In genomic region chr2:168470880-168471475, GRCh38 we compare ENCODE assay signal across 9 cellular contexts. TPM values are rescaled to one million over a fixed set of nuclear protein-coding genes. Genes with fewer than 3 reads are reported as not detected.
DNase-seq lines count a peak whose midpoint lies in the region; ATAC-seq and TF ChIP-seq lines count a peak whose summit lies in the region.
"Had no signal": no experiment of that assay in that cellular context is flagged by ENCODE, and none has a peak within 500 bp of the region (broad histone marks: within the 10 kb centered on the region; RNA-seq: fewer than 3 reads in every experiment).

No MANE protein-coding gene starts in this region.

- ATAC-seq in Right ventricle myocardium superior (ENCODE audit: poor library complexity) = peak; percentile 30
- peak; percentile 24 for ATAC-seq in HG02759 (IDR thresholded peaks at IDR 0.05; ENCODE audit: unreplicated experiment)
- peak; percentile 87 for ATAC-seq in WTC11
- ATAC-seq in GM21526 (IDR thresholded peaks at IDR 0.05; ENCODE audit: low FRiP score, unreplicated experiment) = no peak
- ATAC-seq in natural killer cell treated with Interleukin-12 subunit alpha and Interleukin-12 subunit beta and Interleukin-15 and Interleukin-18, amount 100 ng/mL, for 72 hours = no peak

- peaks cover 64% of the 10 kb centered on the region for H3K4me1 Mint-ChIP-seq in WTC11
- H3K4me1 Mint-ChIP-seq in type B pancreatic cell (ENCODE audit: unreplicated experiment) = peaks cover 43% of the 10 kb centered on the region
- H3K4me1 Mint-ChIP-seq in natural killer cell treated with Interleukin-12 subunit alpha and Interleukin-12 subunit beta and Interleukin-15 and Interleukin-18, amount 100 ng/mL, for 72 hours (ENCODE audit: low read depth in 2 of 2) = peaks cover 37 to 47% of the 10 kb centered on the region in 2 donors

- CTCF ChIA-PET in WTC11 (lab: Charles Lee) = interaction anchor here (0.9 to 1.6 kb wide), 4 partner anchors 13 to 227 kb away, joined by 3 to 9 read pairs (median 4); no protein-coding TSS in a partner anchor

- peaks cover 30% of the 10 kb centered on the region for H3K27me3 Mint-ChIP-seq in WTC11 (ENCODE audit: low read depth)
- no peaks in the 10 kb centered on the region for H3K27me3 Mint-ChIP-seq in type B pancreatic cell
- H3K27me3 Mint-ChIP-seq in natural killer cell treated with Interleukin-12 subunit alpha and Interleukin-12 subunit beta and Interleukin-15 and Interleukin-18, amount 100 ng/mL, for 72 hours = no peaks in the 10 kb centered on the region

- intact Hi-C loops in Right ventricle myocardium superior (cut with DNase I) (no loop called here), cardiac septum (cut with DNase I) (no loop called here), posterior cingulate gyrus (cut with DNase I) (no loop called here)

- no peak for TF ChIP-seq CTCF in WTC11 (IDR thresholded peaks at IDR 0.05)
- no peak for TF ChIP-seq CTCF in type B pancreatic cell (conservative IDR thresholded peaks at IDR 0.05)

- H3K36me3 Mint-ChIP-seq in WTC11 (no peaks in the 10 kb centered on the region), type B pancreatic cell (peaks cover 13% of the 10 kb centered on the region)
- H3K36me3 Mint-ChIP-seq in natural killer cell treated with Interleukin-12 subunit alpha and Interleukin-12 subunit beta and Interleukin-15 and Interleukin-18, amount 100 ng/mL, for 72 hours = no peaks in the 10 kb centered on the region

- no peak overlapping the region for H3K4me3 Mint-ChIP-seq in WTC11
- H3K4me3 Mint-ChIP-seq in type B pancreatic cell = no peak overlapping the region
- H3K4me3 Mint-ChIP-seq in natural killer cell treated with Interleukin-12 subunit alpha and Interleukin-12 subunit beta and Interleukin-15 and Interleukin-18, amount 100 ng/mL, for 72 hours = no peak overlapping the region

- no peak for DNase-seq in Right ventricle myocardium superior
- DNase-seq in cardiac septum (ENCODE audit: low spot score) = no peak
- no peak for DNase-seq in WTC11 (ENCODE audit: low spot score)
- no peak for DNase-seq in type B pancreatic cell (ENCODE audit: extremely low spot score, unreplicated experiment)
- DNase-seq in natural killer cell treated with Interleukin-12 subunit alpha and Interleukin-12 subunit beta and Interleukin-15 and Interleukin-18, amount 100 ng/mL, for 72 hours (ENCODE audit: low spot score) = no peak
- DNase-seq in posterior cingulate gyrus = no peak
- DNase-seq: effector memory CD4-positive, alpha-beta T cell had no signal

- H3K9me3 Mint-ChIP-seq in WTC11 (no peaks in the 10 kb centered on the region), type B pancreatic cell (no peaks in the 10 kb centered on the region)
- H3K9me3 Mint-ChIP-seq in natural killer cell treated with Interleukin-12 subunit alpha and Interleukin-12 subunit beta and Interleukin-15 and Interleukin-18, amount 100 ng/mL, for 72 hours = no peaks in the 10 kb centered on the region

- H3K27ac Mint-ChIP-seq in WTC11 (no peak overlapping the region), type B pancreatic cell (peak overlapping the region; percentile 57)
- peak overlapping the region in 1 of 2 donors; percentile 22 for H3K27ac Mint-ChIP-seq in natural killer cell treated with Interleukin-12 subunit alpha and Interleukin-12 subunit beta and Interleukin-15 and Interleukin-18, amount 100 ng/mL, for 72 hours

- POLR2A ChIA-PET in WTC11 (lab: Charles Lee) = interaction anchor here (1.2 kb wide), 1 partner anchor 11 kb away, joined by 3 read pairs; no protein-coding TSS in a partner anchor

TF ChIP-seq in WTC11, 78 proteins besides CTCF, POLR2A, EP300 and RAD21:
- TF ChIP-seq RORB (CRISPR knock-in tag; IDR thresholded peaks at IDR 0.05) (no peak), RELA (CRISPR knock-in tag; IDR thresholded peaks at IDR 0.05; ENCODE audit: borderline replicate concordance) (no peak), ZMAT4 (CRISPR knock-in tag; IDR thresholded peaks at IDR 0.05) (no peak), ZNF219 (CRISPR knock-in tag; IDR thresholded peaks at IDR 0.05; ENCODE audit: borderline replicate concordance) (no peak), ELF4 (CRISPR knock-in tag; IDR thresholded peaks at IDR 0.05; ENCODE audit: low read depth) (no peak), HMGXB4 (CRISPR knock-in tag; IDR thresholded peaks at IDR 0.05) (no peak), NR1H2 (CRISPR knock-in tag; IDR thresholded peaks at IDR 0.05) (no peak), ZSCAN18 (CRISPR knock-in tag; IDR thresholded peaks at IDR 0.05) (no peak), PREB (CRISPR knock-in tag; IDR thresholded peaks at IDR 0.05; ENCODE audit: borderline replicate concordance) (no peak), ATF6 (CRISPR knock-in tag; IDR thresholded peaks at IDR 0.05) (no peak)

RNA-seq across cellular contexts. Expression of gene CERS6, which starts 14.9 kb away (rescaled TPM):
- 66.7 TPM for total RNA-seq in Right ventricle myocardium superior
- total RNA-seq in cardiac septum = 58.6 TPM
- total RNA-seq in WTC11 (2021) = 16.0 to 17.3 TPM (median 16.6 TPM) in 3 replicates
- 36.9 and 43.0 TPM in 2 replicates for total RNA-seq in type B pancreatic cell (ENCODE audit: low replicate concordance)
- 10 to 100 TPM; 17.8 to 19.5 TPM for total RNA-seq in natural killer cell treated with Interleukin-12 subunit alpha and Interleukin-12 subunit beta and Interleukin-15 and Interleukin-18, amount 100 ng/mL, for 72 hours

Comparison
In these comparisons a context has a peak if more than half of its experiments do, and no peak if none do; other contexts are left out.
1. ATAC-seq: peak in Right ventricle myocardium superior (single experiment), HG02759 (single experiment) and WTC11 (single experiment); none in GM21526 (single experiment) and natural killer cell treated with Interleukin-12 subunit alpha and Interleukin-12 subunit beta and Interleukin-15 and Interleukin-18, amount 100 ng/mL, for 72 hours (0 of 2).